11 cellular contexts compared by ENCODE assay signal in the genomic region with DNA sequence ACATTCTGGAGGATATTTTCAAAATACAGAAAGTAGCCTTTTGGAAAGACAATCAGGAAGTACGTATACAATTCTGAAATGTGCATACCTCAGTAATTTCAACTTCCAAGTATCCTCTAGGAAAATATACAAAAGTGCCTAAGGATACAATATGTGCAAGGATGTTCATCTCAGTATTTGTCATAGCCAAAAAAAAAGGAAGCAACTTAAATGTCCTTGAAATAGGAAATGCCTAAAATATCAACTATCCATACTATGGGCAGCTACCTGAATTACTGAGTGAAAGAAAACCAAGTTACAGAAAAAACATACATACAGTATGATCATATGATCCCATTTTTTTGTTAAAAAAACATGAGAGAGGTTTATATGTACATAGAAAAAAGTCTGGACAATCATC. TPM values are rescaled to one million over a fixed set of nuclear protein-coding genes. Genes with fewer than 3 reads are reported as not detected.
DNase-seq lines count a peak whose midpoint lies in the region; ATAC-seq and TF ChIP-seq lines count a peak whose summit lies in the region.
"Had no signal": no experiment of that assay in that cellular context is flagged by ENCODE, and none has a peak within 500 bp of the region (broad histone marks: within the 10 kb centered on the region; RNA-seq: fewer than 3 reads in every experiment).

No MANE protein-coding gene starts in this region.

- H3K4me3 ChIP-seq in NB4 (ENCODE audit: low read depth, low read length), result peak overlapping the region; percentile 84

- H3K9me3 Mint-ChIP-seq in activated T-cell treated with anti-CD3 and anti-CD28 coated beads, Interleukin-2, amount 50 U/mL, for 4 hours, result no peaks in the 10 kb centered on the region
- H3K9me3 Mint-ChIP-seq in brain, result peaks cover 0 to 7% (median 0%) of the 10 kb centered on the region in 5 experiments
- no peaks in the 10 kb centered on the region for H3K9me3 Mint-ChIP-seq in osteocyte (ENCODE audit: unreplicated experiment)

- no peak for DNase-seq in activated T-cell treated with anti-CD3 and anti-CD28 coated beads, Interleukin-2, amount 50 U/mL, for 4 hours
- DNase-seq in activated T-cell treated with anti-CD3 and anti-CD28 coated beads, Interleukin-2, amount 50 U/mL, for 1 hour, result no peak
- DNase-seq in NB4 (ENCODE audit: low read depth) (no peak), osteocyte (ENCODE audit: extremely low spot score, unreplicated experiment) (no peak), NCI-H526 treated with DMSO at 0.1 percent for 48 hours (lab: John Stamatoyannopoulos, UW) (no peak), amygdala (lab: John Stamatoyannopoulos, UW) (no peak)
- DNase-seq: body of pancreas, NCI-H187 had no signal

- TF ChIP-seq POLR2A in NB4 (IDR thresholded peaks at IDR 0.05; ENCODE audit: extremely low read depth, insufficient read length), result no peak

- TF ChIP-seq CTCF in NB4 (IDR thresholded peaks at IDR 0.05; ENCODE audit: low read depth, low read length) (no peak), brain (conservative IDR thresholded peaks at IDR 0.05) (no peak), osteocyte (IDR thresholded peaks at IDR 0.05) (no peak)

- peaks cover 4% of the 10 kb centered on the region for H3K27me3 Mint-ChIP-seq in activated T-cell treated with anti-CD3 and anti-CD28 coated beads, Interleukin-2, amount 50 U/mL, for 4 hours (ENCODE audit: low read depth)
- H3K27me3 Mint-ChIP-seq in brain (peaks cover 10% of the 10 kb centered on the region), osteocyte (ENCODE audit: unreplicated experiment) (peaks cover 2% of the 10 kb centered on the region)

- peaks cover 27% of the 10 kb centered on the region for H3K36me3 Mint-ChIP-seq in activated T-cell treated with anti-CD3 and anti-CD28 coated beads, Interleukin-2, amount 50 U/mL, for 4 hours (ENCODE audit: insufficient read depth)
- H3K36me3 Mint-ChIP-seq in brain, result peaks cover 22% of the 10 kb centered on the region
- peaks cover 4% of the 10 kb centered on the region for H3K36me3 Mint-ChIP-seq in osteocyte (ENCODE audit: unreplicated experiment)

- no peak for ATAC-seq in activated T-cell treated with anti-CD3 and anti-CD28 coated beads, Interleukin-2, amount 50 U/mL, for 4 hours
- ATAC-seq in HG03439 (IDR thresholded peaks at IDR 0.05; ENCODE audit: unreplicated experiment), result no peak
- ATAC-seq: activated CD4-positive, CD25-positive, alpha-beta regulatory T cell treated with anti-CD3 and anti-CD28 coated beads, Interleukin-2, amount 50 U/mL, for 24 hours; body of pancreas had no signal

- H3K4me3 Mint-ChIP-seq in activated T-cell treated with anti-CD3 and anti-CD28 coated beads, Interleukin-2, amount 50 U/mL, for 4 hours, result peak overlapping the region; percentile 90
- H3K4me3 Mint-ChIP-seq in brain (peak overlapping the region; percentile 95 to 99 (median 97)), osteocyte (ENCODE audit: unreplicated experiment) (peak overlapping the region; percentile 89)

- peak overlapping the region; percentile 99 to 100 (median 100) for H3K27ac Mint-ChIP-seq in brain
- H3K27ac Mint-ChIP-seq in osteocyte (ENCODE audit: unreplicated experiment), result no peak overlapping the region

- peaks cover 32% of the 10 kb centered on the region for H3K4me1 Mint-ChIP-seq in activated T-cell treated with anti-CD3 and anti-CD28 coated beads, Interleukin-2, amount 50 U/mL, for 4 hours (ENCODE audit: low read depth)
- peaks cover 68% of the 10 kb centered on the region for H3K4me1 Mint-ChIP-seq in brain
- H3K4me1 Mint-ChIP-seq in osteocyte (ENCODE audit: unreplicated experiment), result peaks cover 20% of the 10 kb centered on the region

RNA-seq across cellular contexts. Expression of gene PPIL1, which starts 1.5 kb away (rescaled TPM):
- 10 to 100 TPM; 79.9 to 82.7 (median 81.5) TPM for total RNA-seq in activated T-cell treated with anti-CD3 and anti-CD28 coated beads, Interleukin-2, amount 50 U/mL, for 4 hours
- 36.9 TPM for polyA plus RNA-seq in brain (ENCODE audit: insufficient read depth, low read depth, low replicate concordance)
- total RNA-seq in osteocyte, result 21.0 and 21.4 TPM in 2 replicates

RNA-seq across cellular contexts. Expression of gene C6orf89, which starts 12.6 kb away (rescaled TPM):
- total RNA-seq in activated T-cell treated with anti-CD3 and anti-CD28 coated beads, Interleukin-2, amount 50 U/mL, for 4 hours, result 10 to 100 TPM; 27.2 to 27.7 (median 27.4) TPM
- 72.4 TPM for polyA plus RNA-seq in brain (ENCODE audit: insufficient read depth, low read depth, low replicate concordance)
- total RNA-seq in osteocyte, result 71.2 and 73.2 TPM in 2 replicates

RNA-seq across cellular contexts. Expression of gene CPNE5, which starts 33.9 kb away (rescaled TPM):
- under 1 TPM; 0.26 to 0.52 (median 0.28) TPM for total RNA-seq in activated T-cell treated with anti-CD3 and anti-CD28 coated beads, Interleukin-2, amount 50 U/mL, for 4 hours
- 22.9 TPM for polyA plus RNA-seq in brain (ENCODE audit: insufficient read depth, low read depth, low replicate concordance)
- total RNA-seq in osteocyte, result not detected in 2 replicates
